Comparison of ENCODE assay signal across 18 cellular contexts in the genomic region with DNA sequence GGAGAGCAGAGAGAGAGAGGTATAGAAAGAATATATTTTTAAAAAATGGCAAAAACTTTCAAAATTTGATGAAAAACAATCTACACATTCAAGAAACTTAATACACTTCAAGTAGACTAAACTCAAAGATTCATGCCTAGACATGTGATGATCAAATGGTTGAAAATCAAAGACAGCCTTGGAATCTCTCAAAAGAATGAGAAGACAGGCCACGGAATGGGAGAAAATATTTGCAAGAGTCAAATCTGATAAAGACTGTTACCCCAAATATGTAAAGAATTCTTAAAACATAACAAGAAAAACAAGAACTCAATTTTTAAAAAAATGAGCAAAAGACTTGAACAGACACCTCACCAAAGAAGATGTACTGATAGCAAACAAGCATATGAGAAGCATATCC. TPM values are rescaled to one million over a fixed set of nuclear protein-coding genes. Genes with fewer than 3 reads are reported as not detected.
A peak's percentile ranks its signal among the peaks of the same experiment; 100 is the strongest.
DNase-seq lines count a peak whose midpoint lies in the region; TF ChIP-seq lines count a peak whose summit lies in the region.
"Had no signal": no experiment of that assay in that cellular context is flagged by ENCODE, and none has a peak within 500 bp of the region (broad histone marks: within the 10 kb centered on the region; RNA-seq: fewer than 3 reads in every experiment).

No MANE protein-coding gene starts in this region.

- no peaks in the 10 kb centered on the region for H3K79me2 ChIP-seq in GM23248 (ENCODE audit: insufficient read depth)

- H3K27ac ChIP-seq in GM23248 (no peak overlapping the region), colonic mucosa (no peak overlapping the region)
- H3K27ac ChIP-seq: BLaER1 treated with 17β-estradiol and CSF1 and Interleukin-3, amounts not matched to agents 10 nM and 100 nM; Peyer's patch had no signal

- H3K9ac ChIP-seq in GM23248: no peak overlapping the region
- H3K9ac ChIP-seq in colonic mucosa (ENCODE audit: low read depth in 2 of 2, low read length in 2 of 2): no peak overlapping the region
- H3K9ac ChIP-seq: BLaER1 treated with 17β-estradiol and CSF1 and Interleukin-3, amounts not matched to agents 10 nM and 100 nM had no signal

- TF ChIP-seq CTCF in BJ (IDR thresholded peaks at IDR 0.05; ENCODE audit: insufficient read depth, low read depth, low read length) (no peak), astrocyte of the spinal cord (IDR thresholded peaks at IDR 0.05; ENCODE audit: low read depth, low read length) (no peak), colonic mucosa (IDR thresholded peaks at IDR 0.05) (no peak), Calu3 (IDR thresholded peaks at IDR 0.05; ENCODE audit: unreplicated experiment) (no peak)

- intact Hi-C loops in colonic mucosa (cut with DNase I): loop anchor here (10.0 kb wide), 1 partner anchor 884 kb away; no protein-coding TSS in a partner anchor
- intact Hi-C loops in Calu3 (cut with micrococcal nuclease; ENCODE audit: unreplicated experiment): loop anchor here (10.0 kb wide), 1 partner anchor 194 kb away; no protein-coding TSS in a partner anchor

- no peaks in the 10 kb centered on the region for H3K4me1 Mint-ChIP-seq in Calu3 (ENCODE audit: low read depth, unreplicated experiment)

- POLR2A ChIA-PET in BJ (lab: Charles Lee): interaction anchor here (0.6 kb wide), 1 partner anchor 44 kb away, joined by 3 read pairs; no protein-coding TSS in a partner anchor

- peak overlapping the region; percentile 26 for H3K4me2 ChIP-seq in GM23248 (ENCODE audit: unreplicated experiment)
- H3K4me2 ChIP-seq: BLaER1 treated with 17β-estradiol and CSF1 and Interleukin-3, amounts not matched to agents 10 nM and 100 nM had no signal

- H3K27me3 ChIP-seq in BJ (ENCODE audit: control insufficient read depth, insufficient read depth, low read length) (no peaks in the 10 kb centered on the region), GM23248 (replicated peaks; ENCODE audit: insufficient read depth) (no peaks in the 10 kb centered on the region), colonic mucosa (no peaks in the 10 kb centered on the region), HAP-1 (ENCODE audit: low read depth) (peaks cover 2% of the 10 kb centered on the region; the same call in 1 of the 2 replicates)
- H3K27me3 ChIP-seq: BLaER1 treated with 17β-estradiol and CSF1 and Interleukin-3, amounts not matched to agents 10 nM and 100 nM; Peyer's patch had no signal

- CTCF ChIA-PET in BJ (lab: Yijun Ruan, JAX): no interaction called here
- CTCF ChIA-PET in Calu3 (lab: Charles Lee): no interaction called here

- H3F3A ChIP-seq in GM23248 (ENCODE audit: insufficient read depth): peaks cover 9% of the 10 kb centered on the region; the same call in 1 of the 2 replicates

- H3K4me3 Mint-ChIP-seq in Calu3 (ENCODE audit: low read depth, unreplicated experiment): no peak overlapping the region

- no peaks in the 10 kb centered on the region for H3K36me3 ChIP-seq in BJ (ENCODE audit: control insufficient read depth, insufficient read depth, low read length)
- no peaks in the 10 kb centered on the region for H3K36me3 ChIP-seq in GM23248 (ENCODE audit: low read depth)
- no peaks in the 10 kb centered on the region for H3K36me3 ChIP-seq in colonic mucosa
- H3K36me3 ChIP-seq in HAP-1 (replicated peaks): no peaks in the 10 kb centered on the region
- H3K36me3 ChIP-seq: BLaER1 treated with 17β-estradiol and CSF1 and Interleukin-3, amounts not matched to agents 10 nM and 100 nM; Peyer's patch had no signal

- no peaks in the 10 kb centered on the region for H3K9me3 Mint-ChIP-seq in Calu3 (ENCODE audit: low read depth, unreplicated experiment)

- BruUV-seq in Calu3 (replicated peaks; lab: Mats Ljungman, UMichigan): no TSS peak

- H3K4me3 ChIP-seq in BJ (ENCODE audit: low read depth, low read length) (no peak overlapping the region), GM23248 (no peak overlapping the region), astrocyte of the spinal cord (ENCODE audit: low read depth, low read length) (no peak overlapping the region), colonic mucosa (no peak overlapping the region), HAP-1 (no peak overlapping the region)
- H3K4me3 ChIP-seq: BLaER1 treated with 17β-estradiol and CSF1 and Interleukin-3, amounts not matched to agents 10 nM and 100 nM; GM12878; Peyer's patch had no signal

- DNase-seq in BJ (ENCODE audit: low read depth): peak; percentile 41
- DNase-seq in GM23248: peak; percentile 14
- peak; percentile 16 for DNase-seq in astrocyte of the spinal cord (ENCODE audit: low read depth, low spot score)
- peak; percentile 82 for DNase-seq in iris pigment epithelial cell (ENCODE audit: low read depth)
- DNase-seq in colonic mucosa: no peak
- no peak for DNase-seq in HAP-1 (ENCODE audit: low spot score in 2 of 2)
- no peak for DNase-seq in stimulated activated CD4-positive, alpha-beta T cell treated with anti-CD3 and anti-CD28 coated beads, Interleukin-4, amount 100 ng/mL, for 1 hour
- no peak for DNase-seq in Calu3
- DNase-seq: ACHN, DMS153, Kasumi-1, NCI-H1417, NCI-H1930, NCI-H510A, Peyer's patch, Right ventricle myocardium superior had no signal

- H3K4me1 ChIP-seq in GM23248 (ENCODE audit: insufficient read depth) (peaks cover 22% of the 10 kb centered on the region), colonic mucosa (no peaks in the 10 kb centered on the region), HAP-1 (no peaks in the 10 kb centered on the region)
- H3K4me1 ChIP-seq: BLaER1 treated with 17β-estradiol and CSF1 and Interleukin-3, amounts not matched to agents 10 nM and 100 nM; Peyer's patch had no signal

- no peaks in the 10 kb centered on the region for H3K27me3 Mint-ChIP-seq in Calu3 (ENCODE audit: unreplicated experiment)

- H3K27ac Mint-ChIP-seq in Calu3 (ENCODE audit: unreplicated experiment): no peak overlapping the region

- WGBS in GM23248 (ENCODE audit: low coverage in 1 of 2, low lambda C conversion rate in 2 of 2, missing lambda C conversion rate in 2 of 2), 2 experiments: 31 to 35% methylated on average over 1 of the region's 1 CpG

- no peaks in the 10 kb centered on the region for H4K20me1 ChIP-seq in GM23248 (ENCODE audit: insufficient read depth)
- H4K20me1 ChIP-seq: BLaER1 treated with 17β-estradiol and CSF1 and Interleukin-3, amounts not matched to agents 10 nM and 100 nM had no signal

- H3K9me3 ChIP-seq in GM23248 (ENCODE audit: low read depth) (no peaks in the 10 kb centered on the region), colonic mucosa (no peaks in the 10 kb centered on the region), HAP-1 (no peaks in the 10 kb centered on the region)
- H3K9me3 ChIP-seq: BLaER1 treated with 17β-estradiol and CSF1 and Interleukin-3, amounts not matched to agents 10 nM and 100 nM; Peyer's patch had no signal

- peak overlapping the region; percentile 2; the same call in 1 of the 2 replicates for H2AFZ ChIP-seq in GM23248

- in situ Hi-C loops in GM23248 (cut with MboI): loop anchor here (25.0 kb wide), 2 partner anchors 661 to 886 kb away; partner anchors contain the start of gene PTPRK
- in situ Hi-C loops in astrocyte of the spinal cord (cut with HindIII; ENCODE audit: low sequenced_read_pairs): no loop called here
- in situ Hi-C loops in HAP-1 (cut with MboI; ENCODE audit: low sequenced_read_pairs): no loop called here

- H3K36me3 Mint-ChIP-seq in Calu3 (ENCODE audit: insufficient read depth, unreplicated experiment): no peaks in the 10 kb centered on the region

- no peaks in the 10 kb centered on the region for H3K9me2 ChIP-seq in GM23248 (ENCODE audit: insufficient read depth)

RNA-seq across cellular contexts. Expression of gene THEMIS, which starts 49.7 kb away (rescaled TPM):
- polyA plus RNA-seq in BJ (2011; rRNA removed): not detected in 2 replicates
- polyA minus RNA-seq in BJ (2011; rRNA and poly(A)+ RNA removed): 0.26 TPM in 1 of 2 replicates, not detected in the other
- 0.11 and 0.25 TPM in 2 replicates for total RNA-seq in GM23248 (2014; rRNA removed; shearing (Covaris generic))
- polyA plus RNA-seq in GM23248 (2016; fragmentation: Nextera tagmentation; extraction: Ambion mirVana): 0.05 and 0.33 TPM in 2 replicates
- under 1 TPM; 0.96 TPM for total RNA-seq in colonic mucosa
- total RNA-seq in Calu3 (2022): not detected in 2 replicates

Comparison
In these comparisons a context has a peak if more than half of its experiments do, and no peak if none do; other contexts are left out.
1. DNase-seq: peak in BJ (single experiment), GM23248 (single experiment), astrocyte of the spinal cord (single experiment) and iris pigment epithelial cell (single experiment); none in colonic mucosa (single experiment), HAP-1 (0 of 2), stimulated activated CD4-positive, alpha-beta T cell treated with anti-CD3 and anti-CD28 coated beads, Interleukin-4, amount 100 ng/mL, for 1 hour (single experiment) and Calu3 (single experiment).